Comparison of ENCODE assay signal across 10 cellular contexts in the genomic region with DNA sequence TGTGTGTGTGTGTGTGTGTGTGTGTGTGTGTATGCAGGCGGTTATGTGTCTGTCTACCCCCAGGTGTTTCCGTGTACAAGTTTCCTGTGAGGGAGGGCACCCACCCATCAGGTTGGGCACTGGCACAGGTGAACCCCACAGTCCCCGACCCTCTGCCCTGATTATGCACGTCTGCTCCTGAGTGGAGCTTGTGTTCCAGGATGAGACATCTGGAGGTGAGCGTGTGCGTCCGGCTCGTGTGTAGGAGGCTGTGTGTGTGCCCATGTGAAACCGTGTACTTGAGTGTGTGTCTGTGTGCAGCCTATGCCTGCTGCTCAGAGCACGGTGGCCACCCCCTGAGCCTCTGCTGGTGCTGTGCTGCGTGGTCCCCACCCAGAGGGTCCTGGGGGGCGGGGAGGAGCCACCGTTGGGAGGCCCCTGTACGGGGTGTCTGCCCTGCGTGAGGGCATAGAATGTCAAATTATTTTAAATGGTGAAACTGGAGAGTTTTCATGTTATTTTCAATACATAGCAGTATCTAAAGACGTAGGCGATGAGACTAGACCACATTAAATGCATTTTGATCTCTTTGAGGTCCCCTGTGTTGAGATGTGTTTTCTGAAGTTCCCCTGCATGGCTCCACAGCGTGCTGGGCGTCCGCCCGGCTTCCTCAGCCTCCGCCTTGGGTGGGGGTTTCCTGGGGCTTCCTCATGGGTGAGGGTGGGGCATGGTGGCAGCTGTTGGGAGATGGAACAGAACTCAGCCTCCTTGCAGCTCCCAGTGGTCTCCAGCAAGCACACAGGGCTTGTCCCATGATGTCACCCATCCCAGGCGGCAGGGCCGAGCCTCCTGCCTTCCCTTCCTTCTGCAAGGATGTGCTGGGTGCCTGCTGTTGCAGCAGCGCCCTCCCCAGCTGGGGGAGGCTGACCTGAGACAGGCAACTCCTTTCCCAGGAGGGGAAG. TPM values are rescaled to one million over a fixed set of nuclear protein-coding genes. Genes with fewer than 3 reads are reported as not detected.
DNase-seq lines count a peak whose midpoint lies in the region; ATAC-seq and TF ChIP-seq lines count a peak whose summit lies in the region.
"Had no signal": no experiment of that assay in that cellular context is flagged by ENCODE, and none has a peak within 500 bp of the region (broad histone marks: within the 10 kb centered on the region; RNA-seq: fewer than 3 reads in every experiment).

No MANE protein-coding gene starts in this region.

- H3K79me2 ChIP-seq in DND-41 (ENCODE audit: insufficient read depth, low read length) = no peaks in the 10 kb centered on the region

- no peak overlapping the region for H2BK5ac ChIP-seq in neuronal stem cell (ENCODE audit: low read length)

- H2AFZ ChIP-seq in DND-41 (ENCODE audit: low read depth, low read length) (no peak overlapping the region), neuronal stem cell (ENCODE audit: low read length) (no peak overlapping the region)

- H3K27ac ChIP-seq in DND-41 (ENCODE audit: low read length) = no peak overlapping the region
- H3K27ac ChIP-seq in neuronal stem cell (replicated peaks; ENCODE audit: low read length) = no peak overlapping the region

- H3K27me3 ChIP-seq in DND-41 (ENCODE audit: insufficient read depth, low read length, poor library complexity) = peaks cover 3% of the 10 kb centered on the region
- H3K27me3 ChIP-seq in neuronal stem cell (ENCODE audit: control insufficient read depth in 3 of 3, insufficient read depth in 3 of 3, low read depth in 1 of 3, low read length in 3 of 3) = no peaks in the 10 kb centered on the region

- no peaks in the 10 kb centered on the region for H3K36me3 Mint-ChIP-seq in activated CD4-positive, alpha-beta T cell treated with anti-CD3 and anti-CD28 coated beads, Interleukin-2, amount 10 ng/mL, durations not matched to agents 24 days and 14 days (ENCODE audit: low read depth)
- H3K36me3 Mint-ChIP-seq in chondrocyte (ENCODE audit: low read depth) = peaks cover 2% of the 10 kb centered on the region

- H2AK5ac ChIP-seq in neuronal stem cell (ENCODE audit: low read depth, low read length) = peak overlapping the region; percentile 75

- H3K4me1 ChIP-seq in DND-41 (ENCODE audit: insufficient read depth, low read length) (no peaks in the 10 kb centered on the region), neuronal stem cell (ENCODE audit: control insufficient read depth in 2 of 2, insufficient read depth in 1 of 2, low read depth in 1 of 2, low read length in 2 of 2) (no peaks in the 10 kb centered on the region)

- no peak overlapping the region for H2BK120ac ChIP-seq in neuronal stem cell (ENCODE audit: low read depth, low read length)

- no peak overlapping the region for H4K8ac ChIP-seq in neuronal stem cell (ENCODE audit: low read depth, low read length)

- H4K20me1 ChIP-seq in DND-41 (ENCODE audit: insufficient read depth, low read length) = no peaks in the 10 kb centered on the region

- no peak overlapping the region for H4K91ac ChIP-seq in neuronal stem cell (ENCODE audit: low read depth, low read length, poor library complexity)

- H3K4me1 Mint-ChIP-seq in activated CD4-positive, alpha-beta T cell treated with anti-CD3 and anti-CD28 coated beads, Interleukin-2, amount 10 ng/mL, durations not matched to agents 24 days and 14 days = peaks cover 5% of the 10 kb centered on the region
- peaks cover 3% of the 10 kb centered on the region for H3K4me1 Mint-ChIP-seq in chondrocyte (ENCODE audit: low read depth)

- H3K36me3 ChIP-seq in DND-41 (ENCODE audit: insufficient read depth, low read length) = no peaks in the 10 kb centered on the region
- H3K36me3 ChIP-seq in neuronal stem cell (replicated peaks in 1 of 2; ENCODE audit: control insufficient read depth in 2 of 2, insufficient read depth in 2 of 2, low read length in 2 of 2) = no peaks in the 10 kb centered on the region

- no peak overlapping the region for H3K4ac ChIP-seq in neuronal stem cell (ENCODE audit: low read length)

- intact Hi-C loops in activated CD4-positive, alpha-beta T cell treated with anti-CD3 and anti-CD28 coated beads, Interleukin-2, amount 10 ng/mL, durations not matched to agents 24 days and 14 days (cut with micrococcal nuclease) = no loop called here

- peak overlapping the region; percentile 58 for H2BK12ac ChIP-seq in neuronal stem cell (ENCODE audit: low read length)

- no peak overlapping the region for H2BK15ac ChIP-seq in neuronal stem cell (ENCODE audit: low read length)

- DNase-seq in DND-41 = peak; percentile 29
- DNase-seq in activated CD4-positive, alpha-beta T cell treated with anti-CD3 and anti-CD28 coated beads, Interleukin-2, amount 10 ng/mL, durations not matched to agents 24 days and 14 days = peak; percentile 63
- DNase-seq in activated naive CD8-positive, alpha-beta T cell treated with anti-CD3 and anti-CD28 coated beads, Interleukin-2, amount 50 U/mL, for 16 hours (ENCODE audit: low read depth, low spot score) = peak; percentile 23
- no peak for DNase-seq in neuronal stem cell (ENCODE audit: low spot score)
- DNase-seq in GOT3 (lab: John Stamatoyannopoulos, UW) = no peak
- DNase-seq in SW480 (ENCODE audit: low spot score) = no peak
- DNase-seq in chondrocyte (ENCODE audit: low spot score) = no peak
- DNase-seq: midbrain had no signal

- WGBS in neuronal stem cell (ENCODE audit: extremely low coverage in 2 of 2, insufficient read length in 2 of 2, insufficient replicate concordance in 1 of 2), 2 donors = no CpG with 5 or more reads among the region's 25 CpGs

- H3K4me3 Mint-ChIP-seq in activated CD4-positive, alpha-beta T cell treated with anti-CD3 and anti-CD28 coated beads, Interleukin-2, amount 10 ng/mL, durations not matched to agents 24 days and 14 days = no peak overlapping the region
- no peak overlapping the region for H3K4me3 Mint-ChIP-seq in chondrocyte (ENCODE audit: unreplicated experiment)

- no peaks in the 10 kb centered on the region for H3K9me3 Mint-ChIP-seq in activated CD4-positive, alpha-beta T cell treated with anti-CD3 and anti-CD28 coated beads, Interleukin-2, amount 10 ng/mL, durations not matched to agents 24 days and 14 days
- no peaks in the 10 kb centered on the region for H3K9me3 Mint-ChIP-seq in chondrocyte (ENCODE audit: low read depth)

- ATAC-seq in DND-41 (ENCODE audit: insufficient read depth, low read depth) (peak; percentile 75), GM19467 (IDR thresholded peaks at IDR 0.05; ENCODE audit: unreplicated experiment) (no peak)

- H3K23ac ChIP-seq in neuronal stem cell (ENCODE audit: low read depth, low read length, poor library complexity) = peak overlapping the region; percentile 89

- TF ChIP-seq CTCF in DND-41 (IDR thresholded peaks at IDR 0.05; ENCODE audit: borderline replicate concordance, extremely low read depth, low read length, poor library complexity, severe bottlenecking) (no peak), chondrocyte (IDR thresholded peaks at IDR 0.05) (no peak)

- peak overlapping the region; percentile 85 for H3K18ac ChIP-seq in neuronal stem cell (ENCODE audit: low read length)

- H3K9ac ChIP-seq in DND-41 (ENCODE audit: low read depth, low read length) (no peak overlapping the region), neuronal stem cell (ENCODE audit: low read depth, low read length, poor library complexity) (no peak overlapping the region)

- no peak overlapping the region for H3K4me3 ChIP-seq in DND-41 (ENCODE audit: low read depth in 1 of 2, low read length in 2 of 2)
- peak overlapping the region in 1 of 2 donors; percentile 40 for H3K4me3 ChIP-seq in neuronal stem cell (ENCODE audit: low read length in 2 of 2)

- H3K14ac ChIP-seq in neuronal stem cell (ENCODE audit: low read length) = peak overlapping the region; percentile 89

- H3K79me1 ChIP-seq in neuronal stem cell (ENCODE audit: low read depth, low read length) = no peaks in the 10 kb centered on the region

- H3K9me3 ChIP-seq in DND-41 (ENCODE audit: insufficient read depth, low read length, severe bottlenecking) = no peaks in the 10 kb centered on the region
- H3K9me3 ChIP-seq in neuronal stem cell (replicated peaks in 1 of 2; ENCODE audit: control insufficient read depth in 2 of 2, insufficient read depth in 1 of 2, low read depth in 1 of 2, low read length in 2 of 2) = no peaks in the 10 kb centered on the region

- H3K4me2 ChIP-seq in DND-41 (ENCODE audit: insufficient read depth, low read length) (no peak overlapping the region), neuronal stem cell (ENCODE audit: insufficient read depth, low read length, poor library complexity, severe bottlenecking) (no peak overlapping the region)

- H3K27ac Mint-ChIP-seq in activated CD4-positive, alpha-beta T cell treated with anti-CD3 and anti-CD28 coated beads, Interleukin-2, amount 10 ng/mL, durations not matched to agents 24 days and 14 days = no peak overlapping the region
- no peak overlapping the region for H3K27ac Mint-ChIP-seq in chondrocyte (ENCODE audit: unreplicated experiment)

- no peaks in the 10 kb centered on the region for H3K27me3 Mint-ChIP-seq in activated CD4-positive, alpha-beta T cell treated with anti-CD3 and anti-CD28 coated beads, Interleukin-2, amount 10 ng/mL, durations not matched to agents 24 days and 14 days
- H3K27me3 Mint-ChIP-seq in chondrocyte (ENCODE audit: low read depth) = no peaks in the 10 kb centered on the region

RNA-seq across cellular contexts. Expression of a gene that starts 43.4 kb away (rescaled TPM):
- not detected in 2 replicates for total RNA-seq in activated CD4-positive, alpha-beta T cell treated with anti-CD3 and anti-CD28 coated beads, Interleukin-2, amount 10 ng/mL, durations not matched to agents 24 days and 14 days
- polyA plus RNA-seq in neuronal stem cell (2013, experiment 1 of 2) = 0.78 TPM
- 0.89 TPM for polyA plus RNA-seq in neuronal stem cell (2013, experiment 2 of 2)
- total RNA-seq in chondrocyte = 2.2 to 2.8 TPM (median 2.5 TPM) in 3 replicates
- total RNA-seq: RPMI7951 had no signal

Comparison
In these comparisons a context has a peak if more than half of its experiments do, and no peak if none do; other contexts are left out.
1. DNase-seq: peak in DND-41 (single experiment), activated CD4-positive, alpha-beta T cell treated with anti-CD3 and anti-CD28 coated beads, Interleukin-2, amount 10 ng/mL, durations not matched to agents 24 days and 14 days (single experiment) and activated naive CD8-positive, alpha-beta T cell treated with anti-CD3 and anti-CD28 coated beads, Interleukin-2, amount 50 U/mL, for 16 hours (single experiment); none in neuronal stem cell (single experiment), GOT3 (single experiment), SW480 (single experiment) and chondrocyte (single experiment).